Comparison of ENCODE assay signal across 16 cellular contexts in genomic region chr2:220279372-220279771, GRCh38.
DNase-seq lines count a peak whose midpoint lies in the region; ATAC-seq lines count a peak whose summit lies in the region.
"Had no signal": no experiment of that assay in that cellular context is flagged by ENCODE, and none has a peak within 500 bp of the region (broad histone marks: within the 10 kb centered on the region; RNA-seq: fewer than 3 reads in every experiment).

No MANE protein-coding gene starts in this region.

- no peaks in the 10 kb centered on the region for H3K9me3 Mint-ChIP-seq in activated CD8-positive, alpha-beta memory T cell treated with anti-CD3 and anti-CD28 coated beads, Interleukin-2, amount 10 ng/mL, durations not matched to agents 7 days and 5 days (ENCODE audit: low read depth)

- H3K27me3 Mint-ChIP-seq in activated CD8-positive, alpha-beta memory T cell treated with anti-CD3 and anti-CD28 coated beads, Interleukin-2, amount 10 ng/mL, durations not matched to agents 7 days and 5 days = no peaks in the 10 kb centered on the region
- H3K27me3 Mint-ChIP-seq: effector memory CD8-positive, alpha-beta T cell; memory B cell had no signal

- no peak for ATAC-seq in HG03159 (IDR thresholded peaks at IDR 0.05; ENCODE audit: unreplicated experiment)
- ATAC-seq in activated CD8-positive, alpha-beta memory T cell treated with anti-CD3 and anti-CD28 coated beads, Interleukin-2, amount 10 ng/mL, durations not matched to agents 7 days and 5 days = no peak
- ATAC-seq: effector memory CD8-positive, alpha-beta T cell had no signal

- CTCF ChIA-PET in activated CD8-positive, alpha-beta memory T cell treated with anti-CD3 and anti-CD28 coated beads, Interleukin-2, amount 10 ng/mL, durations not matched to agents 7 days and 5 days (lab: Charles Lee) = no interaction called here

- H3K9me3 ChIP-seq in SJSA1 (replicated peaks) = no peaks in the 10 kb centered on the region
- H3K9me3 ChIP-seq: spleen, suprapubic skin had no signal

- DNase-seq in GM04504 (ENCODE audit: low read depth) (peak; percentile 51), SJSA1 (ENCODE audit: low read depth in 1 of 2, low spot score in 2 of 2) (peak in 1 of 2 experiments; percentile 28), fibroblast of peridontal ligament (ENCODE audit: extremely low read depth) (peak; percentile 66), stromal cell of bone marrow (ENCODE audit: low read depth) (peak; percentile 55), NOMO-1 treated with DMSO at 0.1 percent for 48 hours (lab: John Stamatoyannopoulos, UW; ENCODE audit: unreplicated experiment) (no peak)
- DNase-seq in activated CD8-positive, alpha-beta memory T cell treated with anti-CD3 and anti-CD28 coated beads, Interleukin-2, amount 10 ng/mL, durations not matched to agents 7 days and 5 days = no peak
- DNase-seq: activated CD4-positive, alpha-beta T cell treated with anti-CD3 and anti-CD28 coated beads for 1 hour; activated T-cell treated with anti-CD3 and anti-CD28 coated beads, Interleukin-2, amount 50 U/mL, for 48 hours; amygdala; DMS 273 treated with DMSO at 0.1 percent for 48 hours; effector memory CD8-positive, alpha-beta T cell; NK-92 treated with Interleukin-12 subunit alpha and Interleukin-12 subunit beta, amount 100 ng/mL, for 24 hours; spleen had no signal

- H3K36me3 Mint-ChIP-seq in activated CD8-positive, alpha-beta memory T cell treated with anti-CD3 and anti-CD28 coated beads, Interleukin-2, amount 10 ng/mL, durations not matched to agents 7 days and 5 days = no peaks in the 10 kb centered on the region
- H3K36me3 Mint-ChIP-seq: memory B cell had no signal

- H3K27ac Mint-ChIP-seq in activated CD8-positive, alpha-beta memory T cell treated with anti-CD3 and anti-CD28 coated beads, Interleukin-2, amount 10 ng/mL, durations not matched to agents 7 days and 5 days = no peak overlapping the region
- H3K27ac Mint-ChIP-seq: effector memory CD8-positive, alpha-beta T cell; memory B cell had no signal

- H3K27me3 ChIP-seq in SJSA1 (replicated peaks) = no peaks in the 10 kb centered on the region
- H3K27me3 ChIP-seq: spleen, suprapubic skin had no signal

- no peaks in the 10 kb centered on the region for H3K4me1 Mint-ChIP-seq in activated CD8-positive, alpha-beta memory T cell treated with anti-CD3 and anti-CD28 coated beads, Interleukin-2, amount 10 ng/mL, durations not matched to agents 7 days and 5 days
- H3K4me1 Mint-ChIP-seq: memory B cell had no signal

- no peak overlapping the region for H3K4me3 Mint-ChIP-seq in activated CD8-positive, alpha-beta memory T cell treated with anti-CD3 and anti-CD28 coated beads, Interleukin-2, amount 10 ng/mL, durations not matched to agents 7 days and 5 days
- H3K4me3 Mint-ChIP-seq: effector memory CD8-positive, alpha-beta T cell; memory B cell had no signal

- no peaks in the 10 kb centered on the region for H3K36me3 ChIP-seq in SJSA1
- H3K36me3 ChIP-seq: spleen, suprapubic skin had no signal

- peak overlapping the region; percentile 6; the same call in 1 of the 2 replicates for H3K27ac ChIP-seq in SJSA1
- H3K27ac ChIP-seq: spleen, suprapubic skin had no signal

- H3K4me3 ChIP-seq in SJSA1 = no peak overlapping the region
- H3K4me3 ChIP-seq: spleen, suprapubic skin had no signal

- H3K4me1 ChIP-seq in SJSA1 (replicated peaks) = peaks cover 26% of the 10 kb centered on the region
- H3K4me1 ChIP-seq: spleen had no signal

Comparison
In these comparisons a context has a peak if more than half of its experiments do, and no peak if none do; other contexts are left out.
1. DNase-seq: peak in GM04504 (single experiment), fibroblast of peridontal ligament (single experiment) and stromal cell of bone marrow (single experiment); none in NOMO-1 treated with DMSO at 0.1 percent for 48 hours (single experiment) and activated CD8-positive, alpha-beta memory T cell treated with anti-CD3 and anti-CD28 coated beads, Interleukin-2, amount 10 ng/mL, durations not matched to agents 7 days and 5 days (single experiment).